ENCODE assay signal across 26 cellular contexts in genomic region chr13:65063753-65064152, GRCh38.
DNase-seq lines count a peak whose midpoint lies in the region; ATAC-seq and TF ChIP-seq lines count a peak whose summit lies in the region.
"Had no signal": no experiment of that assay in that cellular context is flagged by ENCODE, and none has a peak within 500 bp of the region (broad histone marks: within the 10 kb centered on the region; RNA-seq: fewer than 3 reads in every experiment).

No MANE protein-coding gene starts in this region.

- no peak for TF ChIP-seq POLR2A in lower leg skin (IDR thresholded peaks at IDR 0.05)

- WGBS in lower leg skin, 2 donors, result 8% methylated on average over 1 of the region's 2 CpGs; no CpG with 5 or more reads in 1 of the 2 donors

- TF ChIP-seq CTCF in AG04449 (IDR thresholded peaks at IDR 0.05; ENCODE audit: insufficient read depth, low read length, missing control alignments) (no peak), HFF-Myc (IDR thresholded peaks at IDR 0.05; ENCODE audit: low read depth, low read length, missing control alignments) (no peak), fibroblast of pulmonary artery (IDR thresholded peaks at IDR 0.05; ENCODE audit: low read length, missing control alignments) (no peak), lower leg skin (IDR thresholded peaks at IDR 0.05) (no peak)

- POLR2A ChIA-PET in AG04449 (lab: Yijun Ruan, JAX), result no interaction called here

- ATAC-seq in GM21447 (IDR thresholded peaks at IDR 0.05; ENCODE audit: unreplicated experiment) (no peak), GM21423 (IDR thresholded peaks at IDR 0.05; ENCODE audit: unreplicated experiment) (no peak)
- ATAC-seq: activated T-cell treated with anti-CD3 and anti-CD28 coated beads, Interleukin-2, amount 50 U/mL, for 4 hours; stimulated activated effector memory CD8-positive, alpha-beta T cell treated with anti-CD3 and anti-CD28 coated beads, Interleukin-12 subunit alpha, Interleukin-12 subunit beta, amount 100 ng/mL, for 72 hours had no signal

- intact Hi-C loops in lower leg skin (cut with DNase I; ENCODE audit: low total_unique reads), result no loop called here

- CTCF ChIA-PET in AG04449 (lab: Yijun Ruan, JAX), result no interaction called here

- H3K4me3 ChIP-seq in AG04449 (ENCODE audit: low read depth, low read length) (no peak overlapping the region), HFF-Myc (replicated peaks; ENCODE audit: low read depth, low read length) (no peak overlapping the region), fibroblast of pulmonary artery (replicated peaks; ENCODE audit: low read depth, low read length) (no peak overlapping the region), lower leg skin (ENCODE audit: low read depth, poor library complexity, severe bottlenecking) (no peak overlapping the region)
- H3K4me3 ChIP-seq: SJSA1, suprapubic skin, vagina had no signal

- DNase-seq in AG04449 (ENCODE audit: low read depth, low spot score), result peak; percentile 31
- peak; percentile 5 for DNase-seq in HFF-Myc (ENCODE audit: extremely low read depth, low read depth)
- peak; percentile 1 for DNase-seq in RPMI7951 (ENCODE audit: low read depth)
- peak; percentile 59 for DNase-seq in fibroblast of pulmonary artery (ENCODE audit: low read depth)
- no peak for DNase-seq in central memory CD4-positive, alpha-beta T cell
- no peak for DNase-seq in lower leg skin (ENCODE audit: low spot score in 2 of 2)
- DNase-seq: activated naive CD4-positive, alpha-beta T cell treated with Interleukin-2 at 50 U/mL for 16 hours; activated T-cell treated with anti-CD3 and anti-CD28 coated beads, Interleukin-2, amount 50 U/mL, for 4 hours; anterior cingulate cortex; CD4-positive, alpha-beta T cell; cerebellar nuclear complex; effector CD4-positive, alpha-beta T cell; GDM1; kidney; mammary epithelial cell; NCI-H1092; NCI-H2107; NCI-H526 treated with DMSO at 0.1 percent for 48 hours; small intestine; stimulated activated CD4-positive, alpha-beta T cell treated with anti-CD3 and anti-CD28 coated beads, Interleukin-2, amount 100 ng/mL, for 24 hours had no signal

Comparison
In these comparisons a context has a peak if more than half of its experiments do, and no peak if none do; other contexts are left out.
1. DNase-seq: peak in AG04449 (single experiment), HFF-Myc (single experiment), RPMI7951 (single experiment) and fibroblast of pulmonary artery (single experiment); none in central memory CD4-positive, alpha-beta T cell (single experiment) and lower leg skin (0 of 2).